ENCODE assay signal across 9 cellular contexts in genomic region chr9:129258823-129259301, GRCh38.
A peak's percentile ranks its signal among the peaks of the same experiment; 100 is the strongest.
DNase-seq lines count a peak whose midpoint lies in the region; ATAC-seq and TF ChIP-seq lines count a peak whose summit lies in the region.
"Had no signal": no experiment of that assay in that cellular context is flagged by ENCODE, and none has a peak within 500 bp of the region (broad histone marks: within the 10 kb centered on the region; RNA-seq: fewer than 3 reads in every experiment).

No MANE protein-coding gene starts in this region.

- no peak for TF ChIP-seq EP300 in stomach (IDR thresholded peaks at IDR 0.05)

- H3K9ac ChIP-seq in iPS-15b (ENCODE audit: low read depth, low read length), result no peak overlapping the region

- H3K36me3 ChIP-seq in iPS-15b (ENCODE audit: control insufficient read depth, insufficient read depth, low read length) (no peaks in the 10 kb centered on the region), stomach (no peaks in the 10 kb centered on the region)
- H3K36me3 ChIP-seq: pancreas had no signal

- peaks cover 22% of the 10 kb centered on the region for H3K4me1 Mint-ChIP-seq in activated naive CD8-positive, alpha-beta T cell treated with anti-CD3 and anti-CD28 coated beads, Interleukin-2, amount 10 ng/mL, durations not matched to agents 7 days and 5 days

- intact Hi-C loops in stomach (cut with DNase I; ENCODE audit: low total_unique reads), result no loop called here

- ATAC-seq in activated naive CD8-positive, alpha-beta T cell treated with anti-CD3 and anti-CD28 coated beads, Interleukin-2, amount 10 ng/mL, durations not matched to agents 7 days and 5 days (ENCODE audit: low read depth), result peak; percentile 48

- H3K9me3 ChIP-seq in iPS-15b (ENCODE audit: control insufficient read depth, insufficient read depth, low read length) (no peaks in the 10 kb centered on the region), stomach (no peaks in the 10 kb centered on the region)
- H3K9me3 ChIP-seq: pancreas had no signal

- H3K27me3 Mint-ChIP-seq in activated naive CD8-positive, alpha-beta T cell treated with anti-CD3 and anti-CD28 coated beads, Interleukin-2, amount 10 ng/mL, durations not matched to agents 7 days and 5 days, result peaks cover 18% of the 10 kb centered on the region

- no peak for TF ChIP-seq POLR2A in stomach (IDR thresholded peaks at IDR 0.05)

- 10 to 23% (median 11%) methylated on average over 16 to 18 of the region's 18 CpGs for WGBS in stomach, 5 donors

- H3K9me3 Mint-ChIP-seq in activated naive CD8-positive, alpha-beta T cell treated with anti-CD3 and anti-CD28 coated beads, Interleukin-2, amount 10 ng/mL, durations not matched to agents 7 days and 5 days, result no peaks in the 10 kb centered on the region

- POLR2A ChIA-PET in activated naive CD8-positive, alpha-beta T cell treated with anti-CD3 and anti-CD28 coated beads, Interleukin-2, amount 10 ng/mL, durations not matched to agents 7 days and 5 days (lab: Charles Lee), result interaction anchor here (1.1 kb wide), 3 partner anchors 22 to 81 kb away, joined by 3 read pairs; partner anchors contain the start of gene IER5L

- H3K27ac ChIP-seq in stomach, result no peak overlapping the region
- H3K27ac ChIP-seq: pancreas had no signal

- H3K27me3 ChIP-seq in iPS-15b (ENCODE audit: control insufficient read depth, insufficient read depth, low read length), result peaks cover 44% of the 10 kb centered on the region
- H3K27me3 ChIP-seq in stomach, result peaks cover 0 to 27% (median 10%) of the 10 kb centered on the region in 3 donors

- TF ChIP-seq CTCF in stomach (IDR thresholded peaks at IDR 0.05) (no peak), GM10266 (IDR thresholded peaks at IDR 0.05; ENCODE audit: control insufficient read depth, insufficient read depth, low read depth, missing control alignments) (no peak)

- DNase-seq in NCI-H1417 (lab: John Stamatoyannopoulos, UW) (peak in 2 of 3 experiments; percentile 84 to 91), NCI-H1417 treated with DMSO at 0.1 percent for 48 hours (lab: John Stamatoyannopoulos, UW) (no peak), stomach (no peak), GM10266 (ENCODE audit: extremely low spot score) (no peak), NCI-H345 treated with DMSO at 0.1 percent for 48 hours (lab: John Stamatoyannopoulos, UW; ENCODE audit: unreplicated experiment) (no peak), NOMO-1 treated with dmso at 0.1 percent for 144 hours (lab: John Stamatoyannopoulos, UW; ENCODE audit: unreplicated experiment) (no peak)
- no peak for DNase-seq in activated naive CD8-positive, alpha-beta T cell treated with anti-CD3 and anti-CD28 coated beads, Interleukin-2, amount 10 ng/mL, durations not matched to agents 7 days and 5 days

- peak overlapping the region; percentile 36 for H3K4me3 ChIP-seq in iPS-15b (ENCODE audit: low read depth, low read length)
- peak overlapping the region; percentile 24 to 43 (median 28) for H3K4me3 ChIP-seq in stomach

- peak overlapping the region; percentile 71 for H3K4me3 Mint-ChIP-seq in activated naive CD8-positive, alpha-beta T cell treated with anti-CD3 and anti-CD28 coated beads, Interleukin-2, amount 10 ng/mL, durations not matched to agents 7 days and 5 days

- H3K27ac Mint-ChIP-seq in activated naive CD8-positive, alpha-beta T cell treated with anti-CD3 and anti-CD28 coated beads, Interleukin-2, amount 10 ng/mL, durations not matched to agents 7 days and 5 days, result peak overlapping the region; percentile 18

- H3K4me1 ChIP-seq in iPS-15b (ENCODE audit: control insufficient read depth, insufficient read depth, low read length), result peaks cover 4% of the 10 kb centered on the region
- peaks cover 9 to 21% (median 18%) of the 10 kb centered on the region in 4 donors for H3K4me1 ChIP-seq in stomach

- H3K36me3 Mint-ChIP-seq in activated naive CD8-positive, alpha-beta T cell treated with anti-CD3 and anti-CD28 coated beads, Interleukin-2, amount 10 ng/mL, durations not matched to agents 7 days and 5 days, result no peaks in the 10 kb centered on the region

Comparison
In these comparisons a context has a peak if more than half of its experiments do, and no peak if none do; other contexts are left out.
1. DNase-seq: peak in NCI-H1417 (2 of 3); none in NCI-H1417 treated with DMSO at 0.1 percent for 48 hours (single experiment), activated naive CD8-positive, alpha-beta T cell treated with anti-CD3 and anti-CD28 coated beads, Interleukin-2, amount 10 ng/mL, durations not matched to agents 7 days and 5 days (single experiment), stomach (single experiment), GM10266 (single experiment), NCI-H345 treated with DMSO at 0.1 percent for 48 hours (single experiment) and NOMO-1 treated with dmso at 0.1 percent for 144 hours (single experiment).